Comparison of ENCODE assay signal across 23 cellular contexts in genomic region chr3:108106449-108106848, GRCh38.
"Had no signal": no experiment of that assay in that cellular context is flagged by ENCODE, and none has a peak within 500 bp of the region (broad histone marks: within the 10 kb centered on the region; RNA-seq: fewer than 3 reads in every experiment).

No MANE protein-coding gene starts in this region.

- H3K27me3 Mint-ChIP-seq: activated B cell treated with CpG ODN at 0.5 μM for 24 hours; activated CD8-positive, alpha-beta memory T cell treated with anti-CD3 and anti-CD28 coated beads, Interleukin-2, amount 10 ng/mL, durations not matched to agents 7 days and 5 days; activated naive CD8-positive, alpha-beta T cell; T-cell had no signal

- H3K36me3 ChIP-seq: brain microvascular endothelial cell, cardiac muscle cell had no signal

- H3K4me3 ChIP-seq: cardiac muscle cell, SK-N-MC had no signal

- FAIRE-seq: TTC549 had no signal

- H3K4me3 Mint-ChIP-seq: activated B cell treated with CpG ODN at 0.5 μM for 24 hours; activated CD4-positive, alpha-beta T cell treated with anti-CD3 and anti-CD28 coated beads, Interleukin-2, amount 10 ng/mL, durations not matched to agents 24 days and 14 days; activated CD8-positive, alpha-beta memory T cell treated with anti-CD3 and anti-CD28 coated beads, Interleukin-2, amount 10 ng/mL, durations not matched to agents 7 days and 5 days; activated naive CD4-positive, alpha-beta T cell treated with anti-CD3 and anti-CD28 coated beads for 36 hours; activated naive CD8-positive, alpha-beta T cell; activated T-cell treated with anti-CD3 and anti-CD28 coated beads, Interleukin-2, amount 50 U/mL, for 4 hours; T-cell had no signal

- H3K27ac ChIP-seq: brain microvascular endothelial cell, cardiac muscle cell, SK-N-MC had no signal

- ATAC-seq: activated CD8-positive, alpha-beta memory T cell treated with anti-CD3 and anti-CD28 coated beads, Interleukin-2, amount 10 ng/mL, durations not matched to agents 7 days and 5 days; activated T-cell treated with anti-CD3 and anti-CD28 coated beads, Interleukin-2, amount 50 U/mL, for 4 hours; T-cell had no signal

- DNase-seq: activated B cell treated with CpG ODN at 0.5 μM for 24 hours; activated CD4-positive, alpha-beta T cell treated with anti-CD3 and anti-CD28 coated beads for 1 hour; activated CD4-positive, alpha-beta T cell treated with anti-CD3 and anti-CD28 coated beads, Interleukin-2, amount 50 U/mL, for 48 hours; activated CD8-positive, alpha-beta memory T cell treated with anti-CD3 and anti-CD28 coated beads, Interleukin-2, amount 10 ng/mL, durations not matched to agents 7 days and 5 days; activated gamma-delta T cell; activated naive CD4-positive, alpha-beta T cell treated with anti-CD3 and anti-CD28 coated beads for 36 hours; activated T-cell treated with anti-CD3 and anti-CD28 coated beads, Interleukin-2, amount 50 U/mL, for 4 hours; amygdala; MM.1S; NCI-H1105; NCI-H1436; NCI-H187 treated with DMSO at 0.1 percent for 48 hours; NCI-H2081 treated with DMSO at 0.1 percent for 48 hours; NCI-H226; NCI-H526; T-cell; T-helper 2 cell had no signal

- H3K9me3 Mint-ChIP-seq: activated B cell treated with CpG ODN at 0.5 μM for 24 hours; activated naive CD4-positive, alpha-beta T cell treated with anti-CD3 and anti-CD28 coated beads for 36 hours; activated T-cell treated with anti-CD3 and anti-CD28 coated beads, Interleukin-2, amount 50 U/mL, for 4 hours; T-cell had no signal

- H3K27ac Mint-ChIP-seq: activated B cell treated with CpG ODN at 0.5 μM for 24 hours; activated CD4-positive, alpha-beta T cell treated with anti-CD3 and anti-CD28 coated beads, Interleukin-2, amount 10 ng/mL, durations not matched to agents 24 days and 14 days; activated CD8-positive, alpha-beta memory T cell treated with anti-CD3 and anti-CD28 coated beads, Interleukin-2, amount 10 ng/mL, durations not matched to agents 7 days and 5 days; activated naive CD4-positive, alpha-beta T cell treated with anti-CD3 and anti-CD28 coated beads for 36 hours; T-cell had no signal

- H3K27me3 ChIP-seq: brain microvascular endothelial cell, cardiac muscle cell had no signal

- H3K36me3 Mint-ChIP-seq: activated CD8-positive, alpha-beta memory T cell treated with anti-CD3 and anti-CD28 coated beads, Interleukin-2, amount 10 ng/mL, durations not matched to agents 7 days and 5 days; activated naive CD8-positive, alpha-beta T cell; T-cell had no signal
